ENCODE assay signal across 21 cellular contexts in the genomic region with DNA sequence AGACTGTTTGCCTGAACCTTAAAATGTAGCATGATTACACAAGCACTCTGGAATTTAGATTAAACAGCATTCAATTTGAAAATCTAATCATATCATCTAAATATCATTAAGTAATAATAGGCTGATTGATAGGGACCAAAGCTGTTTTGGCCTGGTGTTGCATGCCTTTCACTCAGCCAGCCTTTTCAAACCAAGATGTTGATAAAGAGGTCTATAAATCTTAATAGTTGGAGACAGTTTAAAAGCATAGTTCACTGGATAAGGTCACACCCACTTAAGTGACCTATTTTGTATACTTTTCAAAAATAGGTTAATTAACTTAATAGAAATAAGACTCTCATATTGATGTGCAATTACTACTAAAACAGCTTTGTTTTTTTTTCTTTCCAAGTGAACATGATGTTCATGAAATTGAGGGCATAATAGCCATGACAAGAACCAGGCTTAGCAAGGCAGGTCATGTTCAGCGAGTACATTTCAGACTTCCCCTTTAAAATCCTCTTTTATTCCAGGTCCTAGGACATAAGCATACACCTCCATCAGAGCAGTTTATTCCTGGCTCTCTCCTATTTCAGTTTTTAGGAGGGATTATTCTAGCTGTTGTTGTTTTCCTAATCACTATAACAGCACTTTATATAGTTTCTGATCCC.
DNase-seq lines count a peak whose midpoint lies in the region; ATAC-seq and TF ChIP-seq lines count a peak whose summit lies in the region.
"Had no signal": no experiment of that assay in that cellular context is flagged by ENCODE, and none has a peak within 500 bp of the region (broad histone marks: within the 10 kb centered on the region; RNA-seq: fewer than 3 reads in every experiment).

No MANE protein-coding gene starts in this region.

- ATAC-seq in GM19324 (IDR thresholded peaks at IDR 0.05; ENCODE audit: low FRiP score, unreplicated experiment) (no peak), GM21786 (IDR thresholded peaks at IDR 0.05; ENCODE audit: unreplicated experiment) (no peak)
- ATAC-seq in activated CD4-positive, alpha-beta T cell treated with anti-CD3 and anti-CD28 coated beads for 36 hours, result no peak
- ATAC-seq: activated CD4-positive, CD25-positive, alpha-beta regulatory T cell treated with anti-CD3 and anti-CD28 coated beads, Interleukin-2, amount 50 U/mL, for 24 hours; body of pancreas; left lung had no signal

- POLR2A ChIA-PET in SK-N-SH (lab: Yijun Ruan, JAX), result no interaction called here
- POLR2A ChIA-PET in activated CD4-positive, alpha-beta T cell treated with anti-CD3 and anti-CD28 coated beads for 36 hours (lab: Charles Lee), result no interaction called here

- DNase-seq in DMS79 treated with DMSO at 0.1 percent for 48 hours (lab: John Stamatoyannopoulos, UW) (peak; percentile 56), DMS79 (lab: John Stamatoyannopoulos, UW) (no peak), SK-N-SH (no peak), type B pancreatic cell (ENCODE audit: extremely low spot score, unreplicated experiment) (no peak)
- no peak for DNase-seq in activated CD4-positive, alpha-beta T cell treated with anti-CD3 and anti-CD28 coated beads for 36 hours
- DNase-seq: activated naive CD8-positive, alpha-beta T cell treated with anti-CD3 and anti-CD28 coated beads, Interleukin-2, amount 10 ng/mL, durations not matched to agents 7 days and 5 days; body of pancreas; left lung; MG63; NCI-H2081; NCI-H524 treated with DMSO at 0.1 percent for 48 hours; SIG-M5; stimulated activated CD4-positive, alpha-beta T cell treated with anti-CD3 and anti-CD28 coated beads, Interleukin-4, amount 100 ng/mL, for 4 hours; testis had no signal

- H3F3A ChIP-seq in SK-N-SH (replicated peaks; ENCODE audit: insufficient read depth), result peaks cover 4% of the 10 kb centered on the region

- no peaks in the 10 kb centered on the region for H3K79me2 ChIP-seq in SK-N-SH (ENCODE audit: insufficient read depth)
- H3K79me2 ChIP-seq: parathyroid adenoma had no signal

- peak overlapping the region; percentile 14 for H3K4me3 Mint-ChIP-seq in type B pancreatic cell
- no peak overlapping the region for H3K4me3 Mint-ChIP-seq in activated CD4-positive, alpha-beta T cell treated with anti-CD3 and anti-CD28 coated beads for 36 hours
- H3K4me3 Mint-ChIP-seq: activated naive CD8-positive, alpha-beta T cell treated with anti-CD3 and anti-CD28 coated beads, Interleukin-2, amount 10 ng/mL, durations not matched to agents 7 days and 5 days had no signal

- H3K27ac Mint-ChIP-seq in type B pancreatic cell, result peak overlapping the region; percentile 71
- no peak overlapping the region for H3K27ac Mint-ChIP-seq in activated CD4-positive, alpha-beta T cell treated with anti-CD3 and anti-CD28 coated beads for 36 hours
- H3K27ac Mint-ChIP-seq: activated naive CD8-positive, alpha-beta T cell treated with anti-CD3 and anti-CD28 coated beads, Interleukin-2, amount 10 ng/mL, durations not matched to agents 7 days and 5 days had no signal

- H3K4me1 Mint-ChIP-seq in type B pancreatic cell (ENCODE audit: unreplicated experiment), result peaks cover 60% of the 10 kb centered on the region
- H3K4me1 Mint-ChIP-seq in activated CD4-positive, alpha-beta T cell treated with anti-CD3 and anti-CD28 coated beads for 36 hours, result no peaks in the 10 kb centered on the region
- H3K4me1 Mint-ChIP-seq: activated naive CD8-positive, alpha-beta T cell treated with anti-CD3 and anti-CD28 coated beads, Interleukin-2, amount 10 ng/mL, durations not matched to agents 7 days and 5 days had no signal

- H3K9me3 ChIP-seq in SK-N-SH (no peaks in the 10 kb centered on the region), muscle layer of duodenum (ENCODE audit: control insufficient read depth in 1 of 2, low read length in 2 of 2) (no peaks in the 10 kb centered on the region)
- H3K9me3 ChIP-seq: BLaER1 treated with 17β-estradiol and CSF1 and Interleukin-3, amounts not matched to agents 10 nM and 100 nM; body of pancreas; left lung; MG63; testis had no signal

- H3K27me3 Mint-ChIP-seq in type B pancreatic cell, result no peaks in the 10 kb centered on the region
- no peaks in the 10 kb centered on the region for H3K27me3 Mint-ChIP-seq in activated CD4-positive, alpha-beta T cell treated with anti-CD3 and anti-CD28 coated beads for 36 hours
- H3K27me3 Mint-ChIP-seq: activated naive CD8-positive, alpha-beta T cell treated with anti-CD3 and anti-CD28 coated beads, Interleukin-2, amount 10 ng/mL, durations not matched to agents 7 days and 5 days had no signal

- no peak overlapping the region for H3K4me2 ChIP-seq in SK-N-SH
- H3K4me2 ChIP-seq: BLaER1 treated with 17β-estradiol and CSF1 and Interleukin-3, amounts not matched to agents 10 nM and 100 nM had no signal

- H2AFZ ChIP-seq in SK-N-SH (ENCODE audit: low read depth), result no peak overlapping the region
- H2AFZ ChIP-seq: parathyroid adenoma had no signal

- peaks cover 8 to 11% of the 10 kb centered on the region in 2 experiments; a peak in 2 of 4 replicates for H3K4me1 ChIP-seq in SK-N-SH (ENCODE audit: control insufficient read depth in 1 of 2, insufficient read depth in 2 of 2, low read depth in 1 of 2, low read length in 1 of 2)
- H3K4me1 ChIP-seq in muscle layer of duodenum (ENCODE audit: control insufficient read depth in 1 of 2, insufficient read depth in 2 of 2, low read length in 2 of 2), result peaks cover 20 to 38% of the 10 kb centered on the region in 2 donors
- H3K4me1 ChIP-seq: BLaER1 treated with 17β-estradiol and CSF1 and Interleukin-3, amounts not matched to agents 10 nM and 100 nM; parathyroid adenoma had no signal

- H4K20me1 ChIP-seq in SK-N-SH (ENCODE audit: insufficient read depth), result no peaks in the 10 kb centered on the region
- H4K20me1 ChIP-seq: BLaER1 treated with 17β-estradiol and CSF1 and Interleukin-3, amounts not matched to agents 10 nM and 100 nM had no signal

- CTCF ChIA-PET in SK-N-SH (lab: Yijun Ruan, JAX), result no interaction called here
- CTCF ChIA-PET in activated CD4-positive, alpha-beta T cell treated with anti-CD3 and anti-CD28 coated beads for 36 hours (lab: Charles Lee), result no interaction called here

- TF ChIP-seq CTCF in SK-N-SH (IDR thresholded peaks at IDR 0.05) (no peak), type B pancreatic cell (conservative IDR thresholded peaks at IDR 0.05) (no peak)

- TF ChIP-seq RAD21 in SK-N-SH (IDR thresholded peaks at IDR 0.05; ENCODE audit: low read length), result no peak

- 38% methylated on average over 1 of the region's 1 CpG for WGBS in SK-N-SH (ENCODE audit: low lambda C conversion rate)

- H3K27me3 ChIP-seq in SK-N-SH (ENCODE audit: insufficient read depth) (no peaks in the 10 kb centered on the region), muscle layer of duodenum (ENCODE audit: low read depth, low read length) (no peaks in the 10 kb centered on the region)
- H3K27me3 ChIP-seq: BLaER1 treated with 17β-estradiol and CSF1 and Interleukin-3, amounts not matched to agents 10 nM and 100 nM; body of pancreas; left lung; MG63; testis had no signal

- no peaks in the 10 kb centered on the region for H3K9me2 ChIP-seq in SK-N-SH

- peaks cover 12% of the 10 kb centered on the region for H3K36me3 Mint-ChIP-seq in type B pancreatic cell
- H3K36me3 Mint-ChIP-seq in activated CD4-positive, alpha-beta T cell treated with anti-CD3 and anti-CD28 coated beads for 36 hours (ENCODE audit: low read depth), result no peaks in the 10 kb centered on the region

- intact Hi-C loops in activated CD4-positive, alpha-beta T cell treated with anti-CD3 and anti-CD28 coated beads for 36 hours (cut with DNase I, micrococcal nuclease), result no loop called here

- H3K9me3 Mint-ChIP-seq in type B pancreatic cell, result peaks cover 7% of the 10 kb centered on the region
- no peaks in the 10 kb centered on the region for H3K9me3 Mint-ChIP-seq in activated CD4-positive, alpha-beta T cell treated with anti-CD3 and anti-CD28 coated beads for 36 hours (ENCODE audit: low read depth)

- H3K9ac ChIP-seq in SK-N-SH, result no peak overlapping the region
- H3K9ac ChIP-seq: BLaER1 treated with 17β-estradiol and CSF1 and Interleukin-3, amounts not matched to agents 10 nM and 100 nM; parathyroid adenoma had no signal

- H3K4me3 ChIP-seq in SK-N-SH (ENCODE audit: low read depth in 2 of 2, low read length in 1 of 2), result no peak overlapping the region
- H3K4me3 ChIP-seq in muscle layer of duodenum (ENCODE audit: low read depth in 1 of 2, low read length in 2 of 2), result no peak overlapping the region
- H3K4me3 ChIP-seq: BLaER1 treated with 17β-estradiol and CSF1 and Interleukin-3, amounts not matched to agents 10 nM and 100 nM; body of pancreas; left lung; MG63; skin epidermis; testis had no signal

- H3K36me3 ChIP-seq in SK-N-SH (replicated peaks in 1 of 2; ENCODE audit: control insufficient read depth in 1 of 2, insufficient read depth in 2 of 2, low read length in 1 of 2) (no peaks in the 10 kb centered on the region), muscle layer of duodenum (ENCODE audit: control insufficient read depth in 1 of 2, insufficient read depth in 2 of 2, low read length in 2 of 2) (no peaks in the 10 kb centered on the region)
- H3K36me3 ChIP-seq: BLaER1 treated with 17β-estradiol and CSF1 and Interleukin-3, amounts not matched to agents 10 nM and 100 nM; left lung; MG63 had no signal

- H3K27ac ChIP-seq in SK-N-SH (ENCODE audit: low read depth in 2 of 2, low read length in 1 of 2) (peak overlapping the region; percentile 31 to 88; a peak in 3 of 4 replicates), muscle layer of duodenum (ENCODE audit: low read length) (peak overlapping the region; percentile 28)
- H3K27ac ChIP-seq: BLaER1 treated with 17β-estradiol and CSF1 and Interleukin-3, amounts not matched to agents 10 nM and 100 nM; parathyroid adenoma; skin epidermis; testis had no signal

- TF ChIP-seq EP300 in SK-N-SH (IDR thresholded peaks at IDR 0.05; ENCODE audit: borderline replicate concordance in 1 of 2, low read depth in 1 of 2, low read length in 1 of 2), result peak; percentile 74 to 80

TF ChIP-seq in SK-N-SH, 30 proteins besides CTCF, POLR2A, EP300 and RAD21 (continues in another document):
- peak; percentile 56; the same call in 1 of the 2 replicates for TF ChIP-seq FOXM1 (IDR thresholded peaks at IDR 0.05; ENCODE audit: low read depth)
